18 cellular contexts compared by ENCODE assay signal in genomic region chr14:59394268-59394667, GRCh38.
DNase-seq lines count a peak whose midpoint lies in the region; ATAC-seq and TF ChIP-seq lines count a peak whose summit lies in the region.
"Had no signal": no experiment of that assay in that cellular context is flagged by ENCODE, and none has a peak within 500 bp of the region (broad histone marks: within the 10 kb centered on the region; RNA-seq: fewer than 3 reads in every experiment).

No MANE protein-coding gene starts in this region.

- H3K9me3 Mint-ChIP-seq in natural killer cell treated with Interleukin-12 subunit alpha and Interleukin-12 subunit beta and Interleukin-15 and Interleukin-18, amount 100 ng/mL, for 72 hours = peaks cover 3% of the 10 kb centered on the region

- no peaks in the 10 kb centered on the region for H3K79me2 ChIP-seq in osteoblast (ENCODE audit: insufficient read depth, low read length)

- H3K27me3 Mint-ChIP-seq in natural killer cell treated with Interleukin-12 subunit alpha and Interleukin-12 subunit beta and Interleukin-15 and Interleukin-18, amount 100 ng/mL, for 72 hours = peaks cover 0 to 7% of the 10 kb centered on the region in 2 donors

- H3K4me1 ChIP-seq in RWPE2 (ENCODE audit: insufficient read depth, poor library complexity, severe bottlenecking) (peaks cover 5% of the 10 kb centered on the region), osteoblast (ENCODE audit: insufficient read depth, low read length) (no peaks in the 10 kb centered on the region)
- H3K4me1 ChIP-seq: BE2C had no signal

- peak; percentile 67 for ATAC-seq in RWPE2 (ENCODE audit: low read depth)
- ATAC-seq in esophagus mucosa = peak; percentile 48
- no peak for ATAC-seq in GM19397 (IDR thresholded peaks at IDR 0.05; ENCODE audit: unreplicated experiment)
- ATAC-seq in natural killer cell treated with Interleukin-12 subunit alpha and Interleukin-12 subunit beta and Interleukin-15 and Interleukin-18, amount 100 ng/mL, for 72 hours = no peak

- H3K27me3 ChIP-seq in RWPE2 (ENCODE audit: insufficient read depth, poor library complexity, severe bottlenecking) = no peaks in the 10 kb centered on the region
- no peaks in the 10 kb centered on the region for H3K27me3 ChIP-seq in osteoblast (ENCODE audit: insufficient read depth, low read length)
- H3K27me3 ChIP-seq: BE2C had no signal

- H3K4me2 ChIP-seq in osteoblast (ENCODE audit: insufficient read depth, low read length) = no peak overlapping the region
- H3K4me2 ChIP-seq: SK-N-SH had no signal

- peaks cover 10 to 11% of the 10 kb centered on the region in 2 donors for H3K4me1 Mint-ChIP-seq in natural killer cell treated with Interleukin-12 subunit alpha and Interleukin-12 subunit beta and Interleukin-15 and Interleukin-18, amount 100 ng/mL, for 72 hours (ENCODE audit: low read depth in 2 of 2)

- no peak overlapping the region for H3K4me3 Mint-ChIP-seq in natural killer cell treated with Interleukin-12 subunit alpha and Interleukin-12 subunit beta and Interleukin-15 and Interleukin-18, amount 100 ng/mL, for 72 hours

- H2AFZ ChIP-seq in osteoblast (ENCODE audit: low read length) = no peak overlapping the region

- H3K27ac ChIP-seq in RWPE2 (ENCODE audit: poor library complexity, severe bottlenecking) = no peak overlapping the region
- H3K27ac ChIP-seq in osteoblast (ENCODE audit: low read depth, low read length) = no peak overlapping the region

- H3K4me3 ChIP-seq in RWPE2 (ENCODE audit: severe bottlenecking) (no peak overlapping the region), osteoblast (ENCODE audit: insufficient read depth, low read length) (no peak overlapping the region)

- no peaks in the 10 kb centered on the region for H3K9me3 ChIP-seq in RWPE2 (ENCODE audit: severe bottlenecking)
- no peaks in the 10 kb centered on the region for H3K9me3 ChIP-seq in osteoblast (ENCODE audit: low read depth, low read length)
- H3K9me3 ChIP-seq: BE2C, SK-N-SH had no signal

- H4K20me1 ChIP-seq in osteoblast (ENCODE audit: insufficient read depth, low read length) = no peaks in the 10 kb centered on the region

- DNase-seq in HS-27A (ENCODE audit: low read depth) = peak; percentile 19
- DNase-seq in RWPE2 (ENCODE audit: low spot score) = no peak
- DNase-seq in osteoblast (ENCODE audit: insufficient read length, low spot score, missing footprints) = peak; percentile 11
- no peak for DNase-seq in natural killer cell treated with Interleukin-12 subunit alpha and Interleukin-12 subunit beta and Interleukin-15 and Interleukin-18, amount 100 ng/mL, for 72 hours (ENCODE audit: low spot score)
- DNase-seq in stimulated activated CD8-positive, alpha-beta memory T cell treated with anti-CD3 and anti-CD28 coated beads, Interleukin-4, amount 100 ng/mL, for 48 hours = no peak
- DNase-seq: BE2C, DMS53, EL, H7, KBM-7, NCI-H1105 treated with DMSO at 0.1 percent for 48 hours, NCI-H2029 treated with DMSO at 0.1 percent for 48 hours, NCI-H345, NCI-H524, SHP77 treated with DMSO at 0.1 percent for 48 hours, SK-N-SH had no signal

- TF ChIP-seq CTCF in RWPE2 (IDR thresholded peaks at IDR 0.05; ENCODE audit: poor library complexity, severe bottlenecking) = no peak
- TF ChIP-seq CTCF in osteoblast (IDR thresholded peaks at IDR 0.05; ENCODE audit: extremely low read depth, low read depth, low read length) = no peak

- H3K27ac Mint-ChIP-seq in natural killer cell treated with Interleukin-12 subunit alpha and Interleukin-12 subunit beta and Interleukin-15 and Interleukin-18, amount 100 ng/mL, for 72 hours = no peak overlapping the region

- H3K36me3 ChIP-seq in RWPE2 (ENCODE audit: low read depth) (no peaks in the 10 kb centered on the region), osteoblast (ENCODE audit: insufficient read depth, low read length) (no peaks in the 10 kb centered on the region)
- H3K36me3 ChIP-seq: BE2C had no signal

- peaks cover 9% of the 10 kb centered on the region for H3K36me3 Mint-ChIP-seq in natural killer cell treated with Interleukin-12 subunit alpha and Interleukin-12 subunit beta and Interleukin-15 and Interleukin-18, amount 100 ng/mL, for 72 hours

Comparison
In these comparisons a context has a peak if more than half of its experiments do, and no peak if none do; other contexts are left out.
1. DNase-seq: peak in HS-27A (single experiment) and osteoblast (single experiment); none in RWPE2 (single experiment), natural killer cell treated with Interleukin-12 subunit alpha and Interleukin-12 subunit beta and Interleukin-15 and Interleukin-18, amount 100 ng/mL, for 72 hours (single experiment) and stimulated activated CD8-positive, alpha-beta memory T cell treated with anti-CD3 and anti-CD28 coated beads, Interleukin-4, amount 100 ng/mL, for 48 hours (single experiment).
2. ATAC-seq: peak in RWPE2 (single experiment) and esophagus mucosa (single experiment); none in GM19397 (single experiment) and natural killer cell treated with Interleukin-12 subunit alpha and Interleukin-12 subunit beta and Interleukin-15 and Interleukin-18, amount 100 ng/mL, for 72 hours (0 of 2).